In genomic region chr5:143404416-143405062, GRCh38 we compare ENCODE assay signal across 1 cellular context.
TF ChIP-seq lines count a peak whose summit lies in the region.

No MANE protein-coding gene starts in this region.

TF ChIP-seq in HepG2, 621 proteins besides CTCF, POLR2A, EP300 and RAD21 (continued from another document):
- TF ChIP-seq, protein P1, sequence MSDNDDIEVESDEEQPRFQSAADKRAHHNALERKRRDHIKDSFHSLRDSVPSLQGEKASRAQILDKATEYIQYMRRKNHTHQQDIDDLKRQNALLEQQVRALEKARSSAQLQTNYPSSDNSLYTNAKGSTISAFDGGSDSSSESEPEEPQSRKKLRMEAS (IDR thresholded peaks at IDR 0.05), result no peak
- TF ChIP-seq MEIS1 (CRISPR knock-in tag; IDR thresholded peaks at IDR 0.05; ENCODE audit: borderline replicate concordance) (no peak), ZBED4 (CRISPR knock-in tag; IDR thresholded peaks at IDR 0.05; ENCODE audit: borderline replicate concordance) (no peak), CSRNP1 (CRISPR knock-in tag; IDR thresholded peaks at IDR 0.05) (0 out of 2 replicates have a peak, but pooled peaks have one; percentile 6), ATF4 (CRISPR knock-in tag; IDR thresholded peaks at IDR 0.05) (0 out of 4 replicates have a peak, but pooled peaks of 1 of the 2 experiments have one; percentile 11), ZNF224 (CRISPR knock-in tag; IDR thresholded peaks at IDR 0.05) (no peak), PBX3 (CRISPR knock-in tag; IDR thresholded peaks at IDR 0.05; ENCODE audit: borderline replicate concordance) (no peak), ZNF3 (CRISPR knock-in tag; IDR thresholded peaks at IDR 0.05) (no peak), FOXA1 (IDR thresholded peaks at IDR 0.05) (no peak), FOXA1 (CRISPR knock-in tag; IDR thresholded peaks at IDR 0.05) (no peak), ZNF34 (CRISPR knock-in tag; IDR thresholded peaks at IDR 0.05; ENCODE audit: borderline replicate concordance) (no peak), CERS6 (CRISPR knock-in tag; IDR thresholded peaks at IDR 0.05) (no peak), ZNF589 (CRISPR knock-in tag; conservative IDR thresholded peaks at IDR 0.05) (peak; percentile 35; the same call in 1 of the 2 replicates), ZSCAN25 (CRISPR knock-in tag; IDR thresholded peaks at IDR 0.05) (no peak), ZNF326 (CRISPR knock-in tag; IDR thresholded peaks at IDR 0.05; ENCODE audit: borderline replicate concordance) (no peak), XRCC5 (optimal IDR thresholded peaks at IDR 0.05; ENCODE audit: low read length) (no peak), CEBPG (CRISPR knock-in tag; IDR thresholded peaks at IDR 0.05) (0 out of 2 replicates have a peak, but pooled peaks have one; percentile 10), LRRFIP1 (CRISPR knock-in tag; conservative IDR thresholded peaks at IDR 0.05) (no peak), RBAK (CRISPR knock-in tag; IDR thresholded peaks at IDR 0.05) (no peak), ELK4 (CRISPR knock-in tag; IDR thresholded peaks at IDR 0.05; ENCODE audit: borderline replicate concordance) (no peak)
- TF ChIP-seq, protein P2, sequence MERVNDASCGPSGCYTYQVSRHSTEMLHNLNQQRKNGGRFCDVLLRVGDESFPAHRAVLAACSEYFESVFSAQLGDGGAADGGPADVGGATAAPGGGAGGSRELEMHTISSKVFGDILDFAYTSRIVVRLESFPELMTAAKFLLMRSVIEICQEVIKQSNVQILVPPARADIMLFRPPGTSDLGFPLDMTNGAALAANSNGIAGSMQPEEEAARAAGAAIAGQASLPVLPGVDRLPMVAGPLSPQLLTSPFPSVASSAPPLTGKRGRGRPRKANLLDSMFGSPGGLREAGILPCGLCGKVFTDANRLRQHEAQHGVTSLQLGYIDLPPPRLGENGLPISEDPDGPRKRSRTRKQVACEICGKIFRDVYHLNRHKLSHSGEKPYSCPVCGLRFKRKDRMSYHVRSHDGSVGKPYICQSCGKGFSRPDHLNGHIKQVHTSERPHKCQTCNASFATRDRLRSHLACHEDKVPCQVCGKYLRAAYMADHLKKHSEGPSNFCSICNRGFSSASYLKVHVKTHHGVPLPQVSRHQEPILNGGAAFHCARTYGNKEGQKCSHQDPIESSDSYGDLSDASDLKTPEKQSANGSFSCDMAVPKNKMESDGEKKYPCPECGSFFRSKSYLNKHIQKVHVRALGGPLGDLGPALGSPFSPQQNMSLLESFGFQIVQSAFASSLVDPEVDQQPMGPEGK (CRISPR knock-in tag; IDR thresholded peaks at IDR 0.05), result peak; percentile 3; the same call in 1 of the 2 replicates
- TF ChIP-seq, protein P3, sequence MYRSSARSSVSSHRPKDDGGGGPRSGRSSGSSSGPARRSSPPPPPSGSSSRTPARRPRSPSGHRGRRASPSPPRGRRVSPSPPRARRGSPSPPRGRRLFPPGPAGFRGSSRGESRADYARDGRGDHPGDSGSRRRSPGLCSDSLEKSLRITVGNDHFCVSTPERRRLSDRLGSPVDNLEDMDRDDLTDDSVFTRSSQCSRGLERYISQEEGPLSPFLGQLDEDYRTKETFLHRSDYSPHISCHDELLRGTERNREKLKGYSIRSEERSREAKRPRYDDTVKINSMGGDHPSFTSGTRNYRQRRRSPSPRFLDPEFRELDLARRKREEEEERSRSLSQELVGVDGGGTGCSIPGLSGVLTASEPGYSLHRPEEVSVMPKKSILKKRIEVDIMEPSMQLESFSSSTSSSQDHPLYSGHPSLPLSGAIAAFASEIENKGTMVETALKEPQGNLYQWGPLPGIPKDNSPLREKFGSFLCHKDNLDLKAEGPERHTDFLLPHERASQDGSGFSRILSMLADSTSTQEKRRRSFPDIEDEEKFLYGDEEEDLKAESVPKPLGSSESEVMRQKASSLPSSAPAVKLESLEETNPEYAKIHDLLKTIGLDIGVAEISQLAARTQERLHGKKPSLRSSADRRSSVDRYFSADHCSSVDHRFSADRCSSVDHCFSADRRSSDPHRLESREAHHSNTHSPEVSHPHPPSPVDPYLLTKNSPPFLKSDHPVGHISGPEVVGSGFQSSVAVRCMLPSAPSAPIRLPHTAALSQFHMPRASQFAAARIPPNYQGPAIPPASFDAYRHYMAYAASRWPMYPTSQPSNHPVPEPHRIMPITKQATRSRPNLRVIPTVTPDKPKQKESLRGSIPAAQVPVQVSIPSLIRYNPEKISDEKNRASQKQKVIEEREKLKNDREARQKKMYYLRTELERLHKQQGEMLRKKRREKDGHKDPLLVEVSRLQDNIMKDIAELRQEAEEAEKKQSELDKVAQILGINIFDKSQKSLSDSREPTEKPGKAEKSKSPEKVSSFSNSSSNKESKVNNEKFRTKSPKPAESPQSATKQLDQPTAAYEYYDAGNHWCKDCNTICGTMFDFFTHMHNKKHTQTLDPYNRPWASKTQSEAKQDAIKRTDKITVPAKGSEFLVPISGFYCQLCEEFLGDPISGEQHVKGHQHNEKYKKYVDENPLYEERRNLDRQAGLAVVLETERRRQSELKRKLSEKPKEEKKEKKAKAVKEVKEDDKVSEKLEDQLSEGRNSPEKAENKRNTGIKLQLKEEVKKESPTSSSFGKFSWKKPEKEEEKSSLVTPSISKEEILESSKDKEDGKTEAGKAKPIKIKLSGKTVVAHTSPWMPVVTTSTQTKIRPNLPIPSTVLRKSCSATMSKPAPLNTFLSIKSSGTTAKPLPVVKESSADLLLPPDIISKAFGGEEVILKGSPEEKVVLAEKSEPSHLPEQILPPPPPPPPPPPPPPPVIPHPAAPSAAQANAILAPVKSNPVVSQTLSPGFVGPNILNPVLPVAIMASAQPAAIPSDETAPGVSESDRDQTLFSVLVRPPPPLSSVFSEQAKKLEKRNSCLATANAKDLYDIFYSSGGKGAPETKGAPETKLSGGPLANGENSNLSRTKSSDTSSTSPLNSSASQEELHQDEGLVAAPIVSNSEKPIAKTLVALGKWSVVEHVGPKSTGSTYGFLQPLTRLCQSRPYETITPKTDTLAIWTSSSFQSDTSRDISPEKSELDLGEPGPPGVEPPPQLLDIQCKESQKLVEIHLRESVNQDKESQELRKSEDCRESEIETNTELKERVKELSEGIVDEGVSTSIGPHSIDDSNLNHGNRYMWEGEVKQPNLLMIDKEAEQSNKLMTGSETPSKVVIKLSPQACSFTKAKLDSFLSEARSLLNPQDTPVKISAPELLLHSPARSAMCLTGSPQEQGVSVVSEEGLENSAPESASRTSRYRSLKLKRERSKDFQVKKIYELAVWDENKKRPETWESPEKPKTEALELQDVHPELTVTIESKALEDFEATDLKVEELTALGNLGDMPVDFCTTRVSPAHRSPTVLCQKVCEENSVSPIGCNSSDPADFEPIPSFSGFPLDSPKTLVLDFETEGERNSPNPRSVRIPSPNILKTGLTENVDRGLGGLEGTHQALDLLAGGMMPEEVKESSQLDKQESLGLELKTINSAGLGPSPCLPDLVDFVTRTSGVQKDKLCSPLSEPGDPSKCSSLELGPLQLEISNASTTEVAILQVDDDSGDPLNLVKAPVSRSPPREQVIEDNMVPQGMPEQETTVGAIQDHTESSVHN (CRISPR knock-in tag; IDR thresholded peaks at IDR 0.05), result no peak
